ENCODE assay signal across 14 cellular contexts in genomic region chr18:35974181-35974580, GRCh38.
DNase-seq lines count a peak whose midpoint lies in the region; ATAC-seq and TF ChIP-seq lines count a peak whose summit lies in the region.
"Had no signal": no experiment of that assay in that cellular context is flagged by ENCODE, and none has a peak within 500 bp of the region (broad histone marks: within the 10 kb centered on the region; RNA-seq: fewer than 3 reads in every experiment).

No MANE protein-coding gene starts in this region.

- peaks cover 29% of the 10 kb centered on the region for H3K36me3 Mint-ChIP-seq in chondrocyte (ENCODE audit: low read depth)

- peaks cover 30% of the 10 kb centered on the region for H3K4me1 Mint-ChIP-seq in chondrocyte (ENCODE audit: low read depth)

- H3K27ac ChIP-seq in osteoblast (ENCODE audit: low read depth, low read length) = no peak overlapping the region
- H3K27ac ChIP-seq: 22Rv1 had no signal

- DNase-seq in NCI-H1105 treated with DMSO at 0.1 percent for 48 hours (lab: John Stamatoyannopoulos, UW) (peak; percentile 14), NCI-H1105 (lab: John Stamatoyannopoulos, UW) (no peak), NCI-H2107 treated with DMSO at 0.1 percent for 48 hours (lab: John Stamatoyannopoulos, UW; ENCODE audit: unreplicated experiment) (peak; percentile 89), chondrocyte (ENCODE audit: low spot score) (no peak), osteoblast (ENCODE audit: insufficient read length, low spot score, missing footprints) (no peak), SHP77 treated with DMSO at 0.1 percent for 48 hours (lab: John Stamatoyannopoulos, UW) (no peak), Right ventricle myocardium inferior (ENCODE audit: missing footprints) (no peak)
- DNase-seq: activated effector memory CD4-positive, alpha-beta T cell treated with anti-CD3 and anti-CD28 coated beads, Interleukin-2, amount 50 U/mL, for 16 hours; head of caudate nucleus; mucosa of descending colon; stimulated activated CD4-positive, alpha-beta T cell treated with anti-CD3 and anti-CD28 coated beads, Interleukin-12 subunit alpha, Interleukin-12 subunit beta, amount 100 ng/mL, for 4 hours; stimulated activated naive CD4-positive, alpha-beta T cell had no signal

- H3K27ac Mint-ChIP-seq in chondrocyte (ENCODE audit: unreplicated experiment) = peak overlapping the region; percentile 42

- no peaks in the 10 kb centered on the region for H4K20me1 ChIP-seq in osteoblast (ENCODE audit: insufficient read depth, low read length)

- no peaks in the 10 kb centered on the region for H3K27me3 ChIP-seq in osteoblast (ENCODE audit: insufficient read depth, low read length)

- no peaks in the 10 kb centered on the region for H3K27me3 Mint-ChIP-seq in chondrocyte (ENCODE audit: low read depth)

- H3K36me3 ChIP-seq in osteoblast (ENCODE audit: insufficient read depth, low read length) = peaks cover 49% of the 10 kb centered on the region

- peak overlapping the region; percentile 96 for H3K4me3 Mint-ChIP-seq in chondrocyte (ENCODE audit: unreplicated experiment)

- peaks cover 28% of the 10 kb centered on the region for H3K79me2 ChIP-seq in osteoblast (ENCODE audit: insufficient read depth, low read length)

- H3K4me2 ChIP-seq in osteoblast (ENCODE audit: insufficient read depth, low read length) = peak overlapping the region; percentile 92

- no peaks in the 10 kb centered on the region for H3K9me3 ChIP-seq in osteoblast (ENCODE audit: low read depth, low read length)
- H3K9me3 ChIP-seq: mucosa of descending colon had no signal

- H3K4me1 ChIP-seq in osteoblast (ENCODE audit: insufficient read depth, low read length) = peaks cover 24% of the 10 kb centered on the region

- H2AFZ ChIP-seq in osteoblast (ENCODE audit: low read length) = no peak overlapping the region

- H3K9me3 Mint-ChIP-seq in chondrocyte (ENCODE audit: low read depth) = no peaks in the 10 kb centered on the region

- H3K4me3 ChIP-seq in osteoblast (ENCODE audit: insufficient read depth, low read length) = no peak overlapping the region
- H3K4me3 ChIP-seq: mucosa of descending colon had no signal

- intact Hi-C loops in Right ventricle myocardium inferior (cut with DNase I) = no loop called here

- no peak for ATAC-seq in HG02973 (IDR thresholded peaks at IDR 0.05; ENCODE audit: unreplicated experiment)
- no peak for ATAC-seq in Right ventricle myocardium inferior
- ATAC-seq: mucosa of descending colon had no signal

- TF ChIP-seq CTCF in chondrocyte (IDR thresholded peaks at IDR 0.05) (no peak), osteoblast (IDR thresholded peaks at IDR 0.05; ENCODE audit: extremely low read depth, low read depth, low read length) (no peak)

Comparison
In these comparisons a context has a peak if more than half of its experiments do, and no peak if none do; other contexts are left out.
1. DNase-seq: peak in NCI-H1105 treated with DMSO at 0.1 percent for 48 hours (single experiment) and NCI-H2107 treated with DMSO at 0.1 percent for 48 hours (single experiment); none in NCI-H1105 (single experiment), chondrocyte (single experiment), osteoblast (single experiment), SHP77 treated with DMSO at 0.1 percent for 48 hours (single experiment) and Right ventricle myocardium inferior (single experiment).